12 cellular contexts compared by ENCODE assay signal in the genomic region with DNA sequence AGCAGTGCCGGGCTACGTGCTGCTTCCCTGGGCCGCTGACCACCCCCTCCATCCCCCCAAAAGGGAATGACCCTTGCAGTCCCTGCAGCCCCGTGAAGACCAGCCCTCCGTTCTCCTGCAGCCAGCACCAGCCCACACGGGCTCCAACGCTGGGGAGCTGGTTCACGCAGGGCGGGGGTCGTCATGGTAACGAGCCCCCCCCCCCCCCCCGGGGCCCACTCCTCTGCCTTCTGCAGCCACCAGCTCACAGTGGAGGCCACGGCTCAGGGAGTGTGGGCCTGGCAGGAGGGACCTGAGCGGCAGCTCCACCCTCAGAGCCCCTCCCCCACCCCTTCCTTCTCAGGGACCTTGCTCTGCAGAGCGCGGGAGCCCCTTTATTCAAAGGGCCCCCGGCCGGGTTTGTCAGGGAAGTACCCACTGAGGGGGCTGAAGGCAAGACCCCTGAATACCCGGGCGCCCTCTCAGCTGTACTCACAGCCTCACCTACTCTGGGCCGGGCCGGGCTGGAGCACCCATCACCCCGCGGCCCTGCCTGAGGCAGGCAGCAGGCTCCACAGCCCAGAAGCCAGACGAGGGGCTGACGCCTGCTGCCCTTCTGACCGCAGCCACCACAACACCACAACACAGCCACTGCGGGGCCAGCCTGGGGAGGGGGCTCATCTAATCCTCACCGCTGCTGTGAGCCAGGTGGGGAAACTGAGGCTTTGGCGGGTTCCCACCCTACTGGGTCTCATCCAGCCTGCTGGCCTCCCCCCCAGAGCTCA. TPM values are rescaled to one million over a fixed set of nuclear protein-coding genes. Genes with fewer than 3 reads are reported as not detected.
DNase-seq lines count a peak whose midpoint lies in the region; ATAC-seq and TF ChIP-seq lines count a peak whose summit lies in the region.
"Had no signal": no experiment of that assay in that cellular context is flagged by ENCODE, and none has a peak within 500 bp of the region (broad histone marks: within the 10 kb centered on the region; RNA-seq: fewer than 3 reads in every experiment).

No MANE protein-coding gene starts in this region.

- H3K27ac Mint-ChIP-seq in MCF 10A (ENCODE audit: low read depth, unreplicated experiment) (no peak overlapping the region), WTC11 (peak overlapping the region; percentile 87), memory B cell (no peak overlapping the region), type B pancreatic cell (no peak overlapping the region)

- H3K9me3 ChIP-seq in breast epithelium: no peaks in the 10 kb centered on the region

- ATAC-seq in WTC11: peak; percentile 19; the same call in 1 of the 2 replicates
- ATAC-seq in memory B cell (ENCODE audit: low read depth): no peak

- CTCF ChIA-PET in MCF 10A (lab: Yijun Ruan, JAX): interaction anchor here (0.6 kb wide), 1 partner anchor 17 kb away, joined by 3 read pairs; no protein-coding TSS in a partner anchor
- CTCF ChIA-PET in WTC11 (lab: Charles Lee): interaction anchor here (0.6 to 3.0 kb wide), 13 partner anchors 9 to 174 kb away, joined by 3 to 16 read pairs (median 4); a partner anchor contains a TSS

- no peak for DNase-seq in breast epithelium (ENCODE audit: low spot score in 2 of 2)
- no peak for DNase-seq in MCF 10A (ENCODE audit: unreplicated experiment)
- DNase-seq in WTC11 (ENCODE audit: low spot score): no peak
- no peak for DNase-seq in memory B cell (ENCODE audit: low spot score in 2 of 2)
- no peak for DNase-seq in type B pancreatic cell (ENCODE audit: extremely low spot score, unreplicated experiment)
- no peak for DNase-seq in HPDE6-E6E7 (ENCODE audit: extremely low spot score)
- no peak for DNase-seq in cortex of kidney (lab: John Stamatoyannopoulos, UW)
- no peak for DNase-seq in NCI-H2196 (lab: John Stamatoyannopoulos, UW; ENCODE audit: unreplicated experiment)
- DNase-seq: DMS 273 treated with DMSO at 0.1 percent for 48 hours, NCI-H2171 treated with DMSO at 0.1 percent for 48 hours had no signal

- H3K27ac ChIP-seq in breast epithelium: no peak overlapping the region
- H3K27ac ChIP-seq: parathyroid adenoma, SK-N-MC had no signal

- no TSS peak for BruUV-seq in MCF 10A (replicated peaks; lab: Mats Ljungman, UMichigan)

- peaks cover 0 to 4% of the 10 kb centered on the region in 2 donors for H3K27me3 ChIP-seq in breast epithelium

- peaks cover 5 to 13% of the 10 kb centered on the region in 2 donors for H3K4me1 ChIP-seq in breast epithelium
- H3K4me1 ChIP-seq: parathyroid adenoma had no signal

- H3K4me3 ChIP-seq in breast epithelium: peak overlapping the region in 2 of 3 donors; percentile 21 to 50
- H3K4me3 ChIP-seq: SK-N-MC had no signal

- H3K4me1 Mint-ChIP-seq in MCF 10A (ENCODE audit: insufficient read depth, unreplicated experiment): no peaks in the 10 kb centered on the region
- peaks cover 19% of the 10 kb centered on the region for H3K4me1 Mint-ChIP-seq in WTC11
- peaks cover 14% of the 10 kb centered on the region for H3K4me1 Mint-ChIP-seq in memory B cell
- peaks cover 12% of the 10 kb centered on the region for H3K4me1 Mint-ChIP-seq in type B pancreatic cell (ENCODE audit: unreplicated experiment)

- H3K4me3 Mint-ChIP-seq in MCF 10A (ENCODE audit: unreplicated experiment) (no peak overlapping the region), WTC11 (no peak overlapping the region), memory B cell (peak overlapping the region; percentile 78), type B pancreatic cell (peak overlapping the region; percentile 44)

- intact Hi-C loops in breast epithelium (cut with DNase I; ENCODE audit: low total_unique reads) (no loop called here), MCF 10A (cut with micrococcal nuclease) (no loop called here)

- POLR2A ChIA-PET in MCF 10A (lab: Yijun Ruan, JAX): no interaction called here
- POLR2A ChIA-PET in WTC11 (lab: Charles Lee): no interaction called here

- H3K36me3 ChIP-seq in breast epithelium: no peaks in the 10 kb centered on the region

- H3K27me3 Mint-ChIP-seq in MCF 10A (ENCODE audit: insufficient read depth, unreplicated experiment) (no peaks in the 10 kb centered on the region), WTC11 (ENCODE audit: low read depth) (no peaks in the 10 kb centered on the region), memory B cell (peaks cover 7% of the 10 kb centered on the region), type B pancreatic cell (no peaks in the 10 kb centered on the region)

- H3K36me3 Mint-ChIP-seq in MCF 10A (ENCODE audit: insufficient read depth, unreplicated experiment) (no peaks in the 10 kb centered on the region), WTC11 (no peaks in the 10 kb centered on the region), memory B cell (no peaks in the 10 kb centered on the region), type B pancreatic cell (no peaks in the 10 kb centered on the region)

- H3K9me3 Mint-ChIP-seq in MCF 10A (ENCODE audit: unreplicated experiment): no peaks in the 10 kb centered on the region
- no peaks in the 10 kb centered on the region for H3K9me3 Mint-ChIP-seq in WTC11
- H3K9me3 Mint-ChIP-seq in memory B cell: no peaks in the 10 kb centered on the region
- no peaks in the 10 kb centered on the region for H3K9me3 Mint-ChIP-seq in type B pancreatic cell

- TF ChIP-seq CTCF in breast epithelium (IDR thresholded peaks at IDR 0.05): no peak
- TF ChIP-seq CTCF in MCF 10A (IDR thresholded peaks at IDR 0.05; ENCODE audit: unreplicated experiment): no peak
- no peak for TF ChIP-seq CTCF in WTC11 (IDR thresholded peaks at IDR 0.05)
- no peak for TF ChIP-seq CTCF in type B pancreatic cell (conservative IDR thresholded peaks at IDR 0.05)

- TF ChIP-seq POLR2A in breast epithelium (IDR thresholded peaks at IDR 0.05): no peak

TF ChIP-seq in WTC11, 78 proteins besides CTCF, POLR2A, EP300 and RAD21:
- TF ChIP-seq TCF7 (CRISPR knock-in tag; IDR thresholded peaks at IDR 0.05; ENCODE audit: low read depth) (no peak), FOXK1 (CRISPR knock-in tag; IDR thresholded peaks at IDR 0.05) (no peak), JAZF1 (CRISPR knock-in tag; IDR thresholded peaks at IDR 0.05) (no peak)
- TF ChIP-seq, protein P1, sequence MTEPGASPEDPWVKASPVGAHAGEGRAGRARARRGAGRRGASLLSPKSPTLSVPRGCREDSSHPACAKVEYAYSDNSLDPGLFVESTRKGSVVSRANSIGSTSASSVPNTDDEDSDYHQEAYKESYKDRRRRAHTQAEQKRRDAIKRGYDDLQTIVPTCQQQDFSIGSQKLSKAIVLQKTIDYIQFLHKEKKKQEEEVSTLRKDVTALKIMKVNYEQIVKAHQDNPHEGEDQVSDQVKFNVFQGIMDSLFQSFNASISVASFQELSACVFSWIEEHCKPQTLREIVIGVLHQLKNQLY (CRISPR knock-in tag; IDR thresholded peaks at IDR 0.05): no peak

RNA-seq across cellular contexts. Expression of a gene that starts 12.6 kb away (rescaled TPM):
- total RNA-seq in breast epithelium (10 to 100 TPM; 19.3 to 32.1 (median 24.2) TPM), MCF 10A (2022) (12.9 and 14.3 TPM in 2 replicates), WTC11 (2021) (24.9 to 32.4 TPM (median 27.2 TPM) in 3 replicates), type B pancreatic cell (ENCODE audit: low replicate concordance) (26.7 and 61.7 TPM in 2 replicates)

RNA-seq across cellular contexts. Expression of a gene that starts 26.1 kb away (rescaled TPM):
- total RNA-seq in breast epithelium (10 to 100 TPM; 32.4 to 56.8 (median 34.5) TPM), MCF 10A (2022) (21.9 and 29.7 TPM in 2 replicates), WTC11 (2021) (20.9 to 22.3 TPM (median 20.9 TPM) in 3 replicates), type B pancreatic cell (ENCODE audit: low replicate concordance) (26.6 and 56.6 TPM in 2 replicates)

RNA-seq across cellular contexts. Expression of a gene that starts 51.2 kb away (rescaled TPM):
- 10 to 100 TPM; 19.3 to 23.6 (median 20.2) TPM for total RNA-seq in breast epithelium
- total RNA-seq in MCF 10A (2022): 25.3 and 29.8 TPM in 2 replicates
- total RNA-seq in WTC11 (2021): 33.8 to 39.2 TPM (median 34.7 TPM) in 3 replicates
- total RNA-seq in type B pancreatic cell (ENCODE audit: low replicate concordance): 22.5 and 26.7 TPM in 2 replicates

RNA-seq across cellular contexts. Expression of a gene that starts 53.6 kb away (rescaled TPM):
- total RNA-seq in breast epithelium: 1 to 10 TPM in 1 of 3 donors, under 1 TPM in 1, not detected in 1; 0.66 to 1.0 TPM
- 0.37 and 0.82 TPM in 2 replicates for total RNA-seq in MCF 10A (2022)
- total RNA-seq in WTC11 (2021): 5.7 to 6.4 TPM (median 5.8 TPM) in 3 replicates
- 1.6 TPM in 2 replicates for total RNA-seq in type B pancreatic cell (ENCODE audit: low replicate concordance)

Comparison
In these comparisons a context has a peak if more than half of its experiments do, and no peak if none do; other contexts are left out.
1. H3K4me3 Mint-ChIP-seq: peak in memory B cell (single experiment) and type B pancreatic cell (single experiment); none in MCF 10A (single experiment) and WTC11 (single experiment).